1 cellular context compared by ENCODE assay signal in genomic region chr17:55348749-55349354, GRCh38.
TF ChIP-seq lines count a peak whose summit lies in the region.

No MANE protein-coding gene starts in this region.

TF ChIP-seq in HepG2, 621 proteins besides CTCF, POLR2A, EP300 and RAD21 (continued from another document and continues in another):
- TF ChIP-seq, protein P1, sequence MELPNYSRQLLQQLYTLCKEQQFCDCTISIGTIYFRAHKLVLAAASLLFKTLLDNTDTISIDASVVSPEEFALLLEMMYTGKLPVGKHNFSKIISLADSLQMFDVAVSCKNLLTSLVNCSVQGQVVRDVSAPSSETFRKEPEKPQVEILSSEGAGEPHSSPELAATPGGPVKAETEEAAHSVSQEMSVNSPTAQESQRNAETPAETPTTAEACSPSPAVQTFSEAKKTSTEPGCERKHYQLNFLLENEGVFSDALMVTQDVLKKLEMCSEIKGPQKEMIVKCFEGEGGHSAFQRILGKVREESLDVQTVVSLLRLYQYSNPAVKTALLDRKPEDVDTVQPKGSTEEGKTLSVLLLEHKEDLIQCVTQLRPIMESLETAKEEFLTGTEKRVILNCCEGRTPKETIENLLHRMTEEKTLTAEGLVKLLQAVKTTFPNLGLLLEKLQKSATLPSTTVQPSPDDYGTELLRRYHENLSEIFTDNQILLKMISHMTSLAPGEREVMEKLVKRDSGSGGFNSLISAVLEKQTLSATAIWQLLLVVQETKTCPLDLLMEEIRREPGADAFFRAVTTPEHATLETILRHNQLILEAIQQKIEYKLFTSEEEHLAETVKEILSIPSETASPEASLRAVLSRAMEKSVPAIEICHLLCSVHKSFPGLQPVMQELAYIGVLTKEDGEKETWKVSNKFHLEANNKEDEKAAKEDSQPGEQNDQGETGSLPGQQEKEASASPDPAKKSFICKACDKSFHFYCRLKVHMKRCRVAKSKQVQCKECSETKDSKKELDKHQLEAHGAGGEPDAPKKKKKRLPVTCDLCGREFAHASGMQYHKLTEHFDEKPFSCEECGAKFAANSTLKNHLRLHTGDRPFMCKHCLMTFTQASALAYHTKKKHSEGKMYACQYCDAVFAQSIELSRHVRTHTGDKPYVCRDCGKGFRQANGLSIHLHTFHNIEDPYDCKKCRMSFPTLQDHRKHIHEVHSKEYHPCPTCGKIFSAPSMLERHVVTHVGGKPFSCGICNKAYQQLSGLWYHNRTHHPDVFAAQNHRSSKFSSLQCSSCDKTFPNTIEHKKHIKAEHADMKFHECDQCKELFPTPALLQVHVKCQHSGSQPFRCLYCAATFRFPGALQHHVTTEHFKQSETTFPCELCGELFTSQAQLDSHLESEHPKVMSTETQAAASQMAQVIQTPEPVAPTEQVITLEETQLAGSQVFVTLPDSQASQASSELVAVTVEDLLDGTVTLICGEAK (IDR thresholded peaks at IDR 0.05): no peak
- TF ChIP-seq, protein P1 (CRISPR knock-in tag; IDR thresholded peaks at IDR 0.05): no peak
- TF ChIP-seq, protein P2, sequence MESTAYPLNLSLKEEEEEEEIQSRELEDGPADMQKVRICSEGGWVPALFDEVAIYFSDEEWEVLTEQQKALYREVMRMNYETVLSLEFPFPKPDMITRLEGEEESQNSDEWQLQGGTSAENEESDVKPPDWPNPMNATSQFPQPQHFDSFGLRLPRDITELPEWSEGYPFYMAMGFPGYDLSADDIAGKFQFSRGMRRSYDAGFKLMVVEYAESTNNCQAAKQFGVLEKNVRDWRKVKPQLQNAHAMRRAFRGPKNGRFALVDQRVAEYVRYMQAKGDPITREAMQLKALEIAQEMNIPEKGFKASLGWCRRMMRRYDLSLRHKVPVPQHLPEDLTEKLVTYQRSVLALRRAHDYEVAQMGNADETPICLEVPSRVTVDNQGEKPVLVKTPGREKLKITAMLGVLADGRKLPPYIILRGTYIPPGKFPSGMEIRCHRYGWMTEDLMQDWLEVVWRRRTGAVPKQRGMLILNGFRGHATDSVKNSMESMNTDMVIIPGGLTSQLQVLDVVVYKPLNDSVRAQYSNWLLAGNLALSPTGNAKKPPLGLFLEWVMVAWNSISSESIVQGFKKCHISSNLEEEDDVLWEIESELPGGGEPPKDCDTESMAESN (CRISPR knock-in tag; conservative IDR thresholded peaks at IDR 0.05): no peak
- TF ChIP-seq KLF9 (CRISPR knock-in tag; IDR thresholded peaks at IDR 0.05; ENCODE audit: low read depth) (no peak), ZNF577 (CRISPR knock-in tag; IDR thresholded peaks at IDR 0.05; ENCODE audit: borderline replicate concordance, low read depth) (no peak), ZNF3 (CRISPR knock-in tag; IDR thresholded peaks at IDR 0.05) (no peak), SETDB1 (CRISPR knock-in tag; IDR thresholded peaks at IDR 0.05; ENCODE audit: borderline replicate concordance) (no peak), MBD4 (IDR thresholded peaks at IDR 0.05; ENCODE audit: borderline replicate concordance, low read length) (no peak), GLI4 (CRISPR knock-in tag; IDR thresholded peaks at IDR 0.05; ENCODE audit: borderline replicate concordance) (no peak), DPF2 (CRISPR knock-in tag; IDR thresholded peaks at IDR 0.05; ENCODE audit: borderline replicate concordance, low read depth) (no peak), ZNF775 (CRISPR knock-in tag; IDR thresholded peaks at IDR 0.05; ENCODE audit: borderline replicate concordance) (no peak), ZNF572 (CRISPR knock-in tag; IDR thresholded peaks at IDR 0.05) (no peak), NR3C1 (CRISPR knock-in tag; IDR thresholded peaks at IDR 0.05) (no peak), HDAC1 (CRISPR knock-in tag; IDR thresholded peaks at IDR 0.05) (no peak), ZNF224 (CRISPR knock-in tag; IDR thresholded peaks at IDR 0.05) (no peak), ZNF598 (CRISPR knock-in tag; IDR thresholded peaks at IDR 0.05; ENCODE audit: borderline replicate concordance) (no peak), ZBTB1 (CRISPR knock-in tag; IDR thresholded peaks at IDR 0.05; ENCODE audit: borderline replicate concordance) (no peak), HBP1 (CRISPR knock-in tag; IDR thresholded peaks at IDR 0.05; ENCODE audit: low read depth) (no peak), MXD4 (CRISPR knock-in tag; IDR thresholded peaks at IDR 0.05) (peak; percentile 75), ZNF564 (CRISPR knock-in tag; IDR thresholded peaks at IDR 0.05) (no peak), ZNF496 (CRISPR knock-in tag; IDR thresholded peaks at IDR 0.05; ENCODE audit: insufficient replicate concordance) (no peak), YY1 (IDR thresholded peaks at IDR 0.05; ENCODE audit: insufficient read depth, insufficient replicate concordance, low read depth, low read length) (peak; percentile 25), JUND (CRISPR knock-in tag; IDR thresholded peaks at IDR 0.05) (no peak), NFRKB (IDR thresholded peaks at IDR 0.05) (no peak), RORA (CRISPR knock-in tag; IDR thresholded peaks at IDR 0.05) (no peak), DRAP1 (CRISPR knock-in tag; IDR thresholded peaks at IDR 0.05) (peak; percentile 20; the same call in 1 of the 2 replicates), ARNTL (CRISPR knock-in tag; IDR thresholded peaks at IDR 0.05) (no peak), ZBTB44 (CRISPR knock-in tag; IDR thresholded peaks at IDR 0.05) (no peak), ZNF280D (CRISPR knock-in tag; IDR thresholded peaks at IDR 0.05) (no peak), NKX3-1 (CRISPR knock-in tag; IDR thresholded peaks at IDR 0.05) (no peak), ZNF546 (CRISPR knock-in tag; conservative IDR thresholded peaks at IDR 0.05) (no peak), ZBTB3 (CRISPR knock-in tag; IDR thresholded peaks at IDR 0.05; ENCODE audit: borderline replicate concordance, low read depth) (no peak), HNRNPLL (IDR thresholded peaks at IDR 0.05; ENCODE audit: low read depth, low read length, poor library complexity, severe bottlenecking) (no peak), ZNF615 (CRISPR knock-in tag; IDR thresholded peaks at IDR 0.05; ENCODE audit: borderline replicate concordance) (no peak), KLF13 (CRISPR knock-in tag; IDR thresholded peaks at IDR 0.05) (no peak)
- TF ChIP-seq, protein P3, sequence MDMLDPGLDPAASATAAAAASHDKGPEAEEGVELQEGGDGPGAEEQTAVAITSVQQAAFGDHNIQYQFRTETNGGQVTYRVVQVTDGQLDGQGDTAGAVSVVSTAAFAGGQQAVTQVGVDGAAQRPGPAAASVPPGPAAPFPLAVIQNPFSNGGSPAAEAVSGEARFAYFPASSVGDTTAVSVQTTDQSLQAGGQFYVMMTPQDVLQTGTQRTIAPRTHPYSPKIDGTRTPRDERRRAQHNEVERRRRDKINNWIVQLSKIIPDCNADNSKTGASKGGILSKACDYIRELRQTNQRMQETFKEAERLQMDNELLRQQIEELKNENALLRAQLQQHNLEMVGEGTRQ (IDR thresholded peaks at IDR 0.05; ENCODE audit: low read depth, low read length): no peak
- TF ChIP-seq, protein P3 (CRISPR knock-in tag; IDR thresholded peaks at IDR 0.05; ENCODE audit: borderline replicate concordance): no peak
- TF ChIP-seq, protein P4, sequence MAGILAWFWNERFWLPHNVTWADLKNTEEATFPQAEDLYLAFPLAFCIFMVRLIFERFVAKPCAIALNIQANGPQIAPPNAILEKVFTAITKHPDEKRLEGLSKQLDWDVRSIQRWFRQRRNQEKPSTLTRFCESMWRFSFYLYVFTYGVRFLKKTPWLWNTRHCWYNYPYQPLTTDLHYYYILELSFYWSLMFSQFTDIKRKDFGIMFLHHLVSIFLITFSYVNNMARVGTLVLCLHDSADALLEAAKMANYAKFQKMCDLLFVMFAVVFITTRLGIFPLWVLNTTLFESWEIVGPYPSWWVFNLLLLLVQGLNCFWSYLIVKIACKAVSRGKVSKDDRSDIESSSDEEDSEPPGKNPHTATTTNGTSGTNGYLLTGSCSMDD (CRISPR knock-in tag; IDR thresholded peaks at IDR 0.05): no peak
- TF ChIP-seq, protein P5, sequence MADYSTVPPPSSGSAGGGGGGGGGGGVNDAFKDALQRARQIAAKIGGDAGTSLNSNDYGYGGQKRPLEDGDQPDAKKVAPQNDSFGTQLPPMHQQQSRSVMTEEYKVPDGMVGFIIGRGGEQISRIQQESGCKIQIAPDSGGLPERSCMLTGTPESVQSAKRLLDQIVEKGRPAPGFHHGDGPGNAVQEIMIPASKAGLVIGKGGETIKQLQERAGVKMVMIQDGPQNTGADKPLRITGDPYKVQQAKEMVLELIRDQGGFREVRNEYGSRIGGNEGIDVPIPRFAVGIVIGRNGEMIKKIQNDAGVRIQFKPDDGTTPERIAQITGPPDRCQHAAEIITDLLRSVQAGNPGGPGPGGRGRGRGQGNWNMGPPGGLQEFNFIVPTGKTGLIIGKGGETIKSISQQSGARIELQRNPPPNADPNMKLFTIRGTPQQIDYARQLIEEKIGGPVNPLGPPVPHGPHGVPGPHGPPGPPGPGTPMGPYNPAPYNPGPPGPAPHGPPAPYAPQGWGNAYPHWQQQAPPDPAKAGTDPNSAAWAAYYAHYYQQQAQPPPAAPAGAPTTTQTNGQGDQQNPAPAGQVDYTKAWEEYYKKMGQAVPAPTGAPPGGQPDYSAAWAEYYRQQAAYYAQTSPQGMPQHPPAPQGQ (CRISPR knock-in tag; IDR thresholded peaks at IDR 0.05; ENCODE audit: borderline replicate concordance): no peak
